In the genomic region with DNA sequence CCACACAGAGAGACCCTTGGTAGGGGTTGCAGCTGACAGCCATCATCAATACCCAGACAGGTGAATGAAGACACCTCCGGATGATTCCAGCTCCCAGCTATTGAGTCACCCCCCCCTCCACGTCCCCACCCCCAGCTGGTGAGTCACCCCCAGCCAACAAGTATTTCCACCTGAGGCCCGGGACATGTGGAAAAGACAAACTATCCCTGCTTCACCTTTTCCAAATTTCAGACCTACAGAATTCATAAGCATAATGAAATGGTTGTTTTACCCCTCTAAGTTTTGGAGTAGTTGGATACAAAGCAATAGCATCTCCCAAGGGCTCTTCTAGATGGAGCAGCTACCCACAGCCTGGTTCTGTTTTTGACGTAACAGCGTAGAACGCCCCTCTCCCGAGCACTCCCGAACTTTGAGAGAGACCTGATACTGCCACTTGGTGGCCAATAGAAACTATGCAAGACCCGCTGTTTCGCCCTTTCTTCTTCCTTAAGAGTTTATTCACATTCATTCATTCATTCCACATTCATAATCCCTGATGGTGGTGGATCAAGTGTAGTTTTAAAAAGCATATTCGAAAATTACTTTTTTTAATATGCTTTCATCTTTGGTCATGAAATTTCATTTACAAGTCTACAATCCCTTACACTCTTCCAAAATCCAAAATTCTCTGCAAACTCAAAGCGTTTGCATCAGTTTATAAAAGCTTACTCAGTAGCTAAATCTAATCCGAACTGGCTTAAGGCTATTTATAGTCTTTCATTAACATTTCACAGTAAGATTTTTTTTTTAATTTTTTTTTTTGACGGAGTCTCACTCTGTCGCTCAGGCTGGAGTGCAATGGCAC, we compare ENCODE assay signal across 8 cellular contexts. TPM values are rescaled to one million over a fixed set of nuclear protein-coding genes. Genes with fewer than 3 reads are reported as not detected.
DNase-seq lines count a peak whose midpoint lies in the region; ATAC-seq and TF ChIP-seq lines count a peak whose summit lies in the region.

No MANE protein-coding gene starts in this region.

- peak; percentile 35 for ATAC-seq in left ventricle myocardium superior
- ATAC-seq in HG03108 (IDR thresholded peaks at IDR 0.05; ENCODE audit: unreplicated experiment), result no peak

- H3K4me3 ChIP-seq in cardiac muscle cell (no peak overlapping the region), right atrium auricular region (no peak overlapping the region)

- no peaks in the 10 kb centered on the region for H3K36me3 ChIP-seq in cardiac muscle cell
- H3K36me3 ChIP-seq in right atrium auricular region, result no peaks in the 10 kb centered on the region

- H3K4me1 ChIP-seq in cardiac muscle cell (ENCODE audit: low read depth), result no peaks in the 10 kb centered on the region
- H3K4me1 ChIP-seq in right atrium auricular region, result no peaks in the 10 kb centered on the region

- no peak overlapping the region for H3K27ac ChIP-seq in cardiac muscle cell
- H3K27ac ChIP-seq in right atrium auricular region, result no peak overlapping the region

- DNase-seq in cardiac muscle cell (ENCODE audit: low read depth in 1 of 2, low spot score in 1 of 2) (peak; percentile 60 to 66), right atrium auricular region (ENCODE audit: low spot score) (no peak), NCI-H2171 treated with DMSO at 0.1 percent for 48 hours (lab: John Stamatoyannopoulos, UW) (peak; percentile 73), activated T-cell treated with anti-CD3 and anti-CD28 coated beads for 4 hours (peak; percentile 36), left ventricle myocardium superior (no peak), NCI-H2029 (lab: John Stamatoyannopoulos, UW) (no peak)
- DNase-seq in stimulated activated CD4-positive, alpha-beta T cell treated with anti-CD3 and anti-CD28 coated beads, Interleukin-2, amount 100 ng/mL, for 4 hours (ENCODE audit: low read depth), result peak; percentile 44

- TF ChIP-seq CTCF in cardiac muscle cell (IDR thresholded peaks at IDR 0.05; ENCODE audit: low read depth, low read length) (peak; percentile 66), right atrium auricular region (IDR thresholded peaks at IDR 0.05) (peak in 1 of 2 donors; percentile 69)

- no peaks in the 10 kb centered on the region for H3K27me3 ChIP-seq in cardiac muscle cell
- H3K27me3 ChIP-seq in right atrium auricular region, result no peaks in the 10 kb centered on the region

- H3K9me3 ChIP-seq in cardiac muscle cell (ENCODE audit: low read depth) (no peaks in the 10 kb centered on the region), right atrium auricular region (no peaks in the 10 kb centered on the region)

- intact Hi-C loops in left ventricle myocardium superior (cut with micrococcal nuclease), result no loop called here

RNA-seq across cellular contexts. Expression of a gene that starts 15.1 kb away (rescaled TPM):
- total RNA-seq in cardiac muscle cell (0.07 and 0.15 TPM in 2 replicates), right atrium auricular region (1 to 10 TPM in 1 of 2 donors, under 1 TPM in 1; 0.96 to 6.6 TPM), left ventricle myocardium superior (9.4 TPM)
- polyA plus RNA-seq in cardiac muscle cell, result 0.10 TPM in 1 of 2 replicates, not detected in the other

RNA-seq across cellular contexts. Expression of a gene that starts 42.2 kb away (rescaled TPM):
- total RNA-seq in cardiac muscle cell (8.1 and 8.7 TPM in 2 replicates), right atrium auricular region (1 to 10 TPM; 2.8 to 5.6 TPM), left ventricle myocardium superior (3.2 TPM)
- 6.4 and 9.4 TPM in 2 replicates for polyA plus RNA-seq in cardiac muscle cell

Comparison
In these comparisons a context has a peak if more than half of its experiments do, and no peak if none do; other contexts are left out.
1. DNase-seq: peak in cardiac muscle cell (2 of 2), NCI-H2171 treated with DMSO at 0.1 percent for 48 hours (single experiment), activated T-cell treated with anti-CD3 and anti-CD28 coated beads for 4 hours (single experiment) and stimulated activated CD4-positive, alpha-beta T cell treated with anti-CD3 and anti-CD28 coated beads, Interleukin-2, amount 100 ng/mL, for 4 hours (single experiment); none in right atrium auricular region (single experiment), left ventricle myocardium superior (single experiment) and NCI-H2029 (single experiment).